ENCODE assay signal across 2 cellular contexts in the genomic region with DNA sequence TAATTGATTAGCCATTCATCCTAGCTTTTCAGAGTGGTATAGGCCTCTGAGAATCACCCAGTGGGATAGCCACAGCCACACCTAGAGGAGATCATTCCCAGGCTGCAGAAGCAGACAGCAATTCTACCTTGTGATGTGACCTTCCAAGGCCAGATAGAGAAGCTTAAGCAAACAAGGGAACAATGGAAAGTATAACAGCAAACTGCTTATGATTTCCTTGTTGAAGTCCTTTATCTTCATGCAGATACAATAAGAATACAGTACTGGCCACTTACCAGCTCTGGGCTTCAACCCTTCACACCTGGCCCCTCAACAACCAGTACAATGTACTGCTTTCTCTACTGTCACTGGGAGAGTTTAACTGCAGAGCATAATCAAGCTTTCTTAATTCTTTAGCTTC.
TF ChIP-seq lines count a peak whose summit lies in the region.

No MANE protein-coding gene starts in this region.

TF ChIP-seq in HepG2, 621 proteins besides CTCF, POLR2A, EP300 and RAD21 (continues in another document):
- TF ChIP-seq ZFP41 (CRISPR knock-in tag; IDR thresholded peaks at IDR 0.05; ENCODE audit: borderline replicate concordance) (no peak), ZFAT (CRISPR knock-in tag; conservative IDR thresholded peaks at IDR 0.05) (no peak), KDM6A (CRISPR knock-in tag; IDR thresholded peaks at IDR 0.05; ENCODE audit: low read depth) (no peak), GRHL1 (CRISPR knock-in tag; conservative IDR thresholded peaks at IDR 0.05) (no peak), SP5 (CRISPR knock-in tag; IDR thresholded peaks at IDR 0.05; ENCODE audit: borderline replicate concordance, low read depth) (no peak), ZNF619 (CRISPR knock-in tag; IDR thresholded peaks at IDR 0.05) (no peak), PBX2 (CRISPR knock-in tag; IDR thresholded peaks at IDR 0.05) (no peak), GFI1 (CRISPR knock-in tag; IDR thresholded peaks at IDR 0.05; ENCODE audit: borderline replicate concordance) (no peak), ZNF83 (CRISPR knock-in tag; IDR thresholded peaks at IDR 0.05; ENCODE audit: borderline replicate concordance) (no peak), MEIS2 (CRISPR knock-in tag; IDR thresholded peaks at IDR 0.05) (no peak), SP4 (CRISPR knock-in tag; IDR thresholded peaks at IDR 0.05) (no peak), MXD4 (CRISPR knock-in tag; IDR thresholded peaks at IDR 0.05) (no peak), DMTF1 (CRISPR knock-in tag; IDR thresholded peaks at IDR 0.05) (no peak), GLMP (CRISPR knock-in tag; IDR thresholded peaks at IDR 0.05; ENCODE audit: borderline replicate concordance) (no peak)
- TF ChIP-seq, protein P1, sequence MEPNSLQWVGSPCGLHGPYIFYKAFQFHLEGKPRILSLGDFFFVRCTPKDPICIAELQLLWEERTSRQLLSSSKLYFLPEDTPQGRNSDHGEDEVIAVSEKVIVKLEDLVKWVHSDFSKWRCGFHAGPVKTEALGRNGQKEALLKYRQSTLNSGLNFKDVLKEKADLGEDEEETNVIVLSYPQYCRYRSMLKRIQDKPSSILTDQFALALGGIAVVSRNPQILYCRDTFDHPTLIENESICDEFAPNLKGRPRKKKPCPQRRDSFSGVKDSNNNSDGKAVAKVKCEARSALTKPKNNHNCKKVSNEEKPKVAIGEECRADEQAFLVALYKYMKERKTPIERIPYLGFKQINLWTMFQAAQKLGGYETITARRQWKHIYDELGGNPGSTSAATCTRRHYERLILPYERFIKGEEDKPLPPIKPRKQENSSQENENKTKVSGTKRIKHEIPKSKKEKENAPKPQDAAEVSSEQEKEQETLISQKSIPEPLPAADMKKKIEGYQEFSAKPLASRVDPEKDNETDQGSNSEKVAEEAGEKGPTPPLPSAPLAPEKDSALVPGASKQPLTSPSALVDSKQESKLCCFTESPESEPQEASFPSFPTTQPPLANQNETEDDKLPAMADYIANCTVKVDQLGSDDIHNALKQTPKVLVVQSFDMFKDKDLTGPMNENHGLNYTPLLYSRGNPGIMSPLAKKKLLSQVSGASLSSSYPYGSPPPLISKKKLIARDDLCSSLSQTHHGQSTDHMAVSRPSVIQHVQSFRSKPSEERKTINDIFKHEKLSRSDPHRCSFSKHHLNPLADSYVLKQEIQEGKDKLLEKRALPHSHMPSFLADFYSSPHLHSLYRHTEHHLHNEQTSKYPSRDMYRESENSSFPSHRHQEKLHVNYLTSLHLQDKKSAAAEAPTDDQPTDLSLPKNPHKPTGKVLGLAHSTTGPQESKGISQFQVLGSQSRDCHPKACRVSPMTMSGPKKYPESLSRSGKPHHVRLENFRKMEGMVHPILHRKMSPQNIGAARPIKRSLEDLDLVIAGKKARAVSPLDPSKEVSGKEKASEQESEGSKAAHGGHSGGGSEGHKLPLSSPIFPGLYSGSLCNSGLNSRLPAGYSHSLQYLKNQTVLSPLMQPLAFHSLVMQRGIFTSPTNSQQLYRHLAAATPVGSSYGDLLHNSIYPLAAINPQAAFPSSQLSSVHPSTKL (CRISPR knock-in tag; IDR thresholded peaks at IDR 0.05): peak; percentile 56

TF ChIP-seq in H1, 55 proteins besides CTCF, POLR2A, EP300 and RAD21:
- TF ChIP-seq GABPA (IDR thresholded peaks at IDR 0.05; ENCODE audit: borderline replicate concordance, insufficient read depth, low read length) (no peak), TEAD4 (IDR thresholded peaks at IDR 0.05; ENCODE audit: low read depth, low read length) (no peak), TAF1 (IDR thresholded peaks at IDR 0.05; ENCODE audit: low read depth, low read length) (no peak), SIX5 (IDR thresholded peaks at IDR 0.05; ENCODE audit: low read depth, low read length) (no peak), SIN3A (conservative IDR thresholded peaks at IDR 0.05 in 1 of 2, IDR thresholded peaks at IDR 0.05 in 1 of 2; ENCODE audit: low read depth in 1 of 2, low read length in 2 of 2) (no peak), ASH2L (IDR thresholded peaks at IDR 0.05; ENCODE audit: low read length) (no peak), BRCA1 (IDR thresholded peaks at IDR 0.05; ENCODE audit: low read depth, low read length) (no peak), KDM5A (IDR thresholded peaks at IDR 0.05; ENCODE audit: low read length) (no peak), NANOG (IDR thresholded peaks at IDR 0.05; ENCODE audit: insufficient read depth, low read depth, low read length, poor library complexity, severe bottlenecking) (no peak), BACH1 (IDR thresholded peaks at IDR 0.05; ENCODE audit: low read length) (no peak), CBX8 (IDR thresholded peaks at IDR 0.05; ENCODE audit: borderline replicate concordance, low read depth, low read length) (no peak), HDAC6 (IDR thresholded peaks at IDR 0.05; ENCODE audit: low read depth, low read length) (no peak), JUN (IDR thresholded peaks at IDR 0.05; ENCODE audit: low read depth, low read length) (no peak)
